ENCODE assay signal across 21 cellular contexts in the genomic region with DNA sequence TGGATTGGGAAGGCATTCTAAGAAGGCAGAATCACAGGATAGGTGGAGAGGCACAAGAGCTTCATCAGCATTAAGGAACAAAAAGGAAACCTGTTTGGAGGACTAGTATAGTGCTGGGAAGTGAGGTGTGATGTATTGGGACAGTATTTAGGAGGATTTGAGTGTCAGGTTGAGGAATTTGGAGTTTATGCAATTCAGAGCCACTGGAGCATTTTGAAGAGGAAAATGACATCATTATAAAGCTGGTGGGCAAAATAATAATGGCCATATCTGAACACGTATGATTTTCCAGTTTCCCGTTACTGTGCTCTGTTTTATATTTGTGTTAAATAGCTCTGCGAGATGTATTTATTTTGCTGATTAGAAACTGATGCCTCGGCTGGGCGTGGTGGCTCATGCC. TPM values are rescaled to one million over a fixed set of nuclear protein-coding genes. Genes with fewer than 3 reads are reported as not detected.
DNase-seq lines count a peak whose midpoint lies in the region; ATAC-seq, FAIRE-seq and TF ChIP-seq lines count a peak whose summit lies in the region.
"Had no signal": no experiment of that assay in that cellular context is flagged by ENCODE, and none has a peak within 500 bp of the region (broad histone marks: within the 10 kb centered on the region; RNA-seq: fewer than 3 reads in every experiment).

No MANE protein-coding gene starts in this region.

- CTCF ChIA-PET in HepG2 (lab: Yijun Ruan, JAX; ENCODE audit: low intra/inter-chr PET ratio, low total read pairs) = no interaction called here
- CTCF ChIA-PET in PC-3 (lab: Charles Lee) = no interaction called here

- H3F3A ChIP-seq in GM23338 (replicated peaks; ENCODE audit: low read depth) (no peaks in the 10 kb centered on the region), PC-3 (ENCODE audit: low read length, unreplicated experiment) (no peaks in the 10 kb centered on the region)

- peak overlapping the region; percentile 86 for H3K27ac Mint-ChIP-seq in T-helper 17 cell
- peak overlapping the region in 2 of 3 experiments; percentile 6 to 38 for H3K27ac Mint-ChIP-seq in nephron
- no peak overlapping the region for H3K27ac Mint-ChIP-seq in GM23338
- H3K27ac Mint-ChIP-seq: B cell had no signal

- H3K27ac ChIP-seq in HepG2 (ENCODE audit: extremely low read length, insufficient read depth, low read length) (no peak overlapping the region), right lobe of liver (no peak overlapping the region), GM23338 (ENCODE audit: low read depth) (no peak overlapping the region), PC-3 (ENCODE audit: low read length) (no peak overlapping the region), vagina (no peak overlapping the region)
- H3K27ac ChIP-seq: GM23248, HL-60 had no signal

- ATAC-seq in HepG2 = no peak
- ATAC-seq in right lobe of liver = no peak
- no peak for ATAC-seq in T-helper 17 cell
- no peak for ATAC-seq in GM23338
- no peak for ATAC-seq in PC-3

- no peak for TF ChIP-seq POLR2A in HepG2 (IDR thresholded peaks at IDR 0.05; ENCODE audit: insufficient read depth in 1 of 2, low read depth in 2 of 2, low read length in 2 of 2)
- no peak for TF ChIP-seq POLR2A in right lobe of liver (IDR thresholded peaks at IDR 0.05)
- no peak for TF ChIP-seq POLR2A in vagina (IDR thresholded peaks at IDR 0.05)

- H3K79me2 ChIP-seq in HepG2 (ENCODE audit: insufficient read depth, low read length) (no peaks in the 10 kb centered on the region), GM23338 (replicated peaks; ENCODE audit: insufficient read depth) (0 out of 2 replicates have a peak, but pooled peaks cover 4% of the 10 kb centered on the region), PC-3 (ENCODE audit: low read length) (no peaks in the 10 kb centered on the region)

- TF ChIP-seq CTCF in HepG2 (CRISPR knock-in tag; IDR thresholded peaks at IDR 0.05) (no peak), right lobe of liver (IDR thresholded peaks at IDR 0.05) (no peak), nephron (IDR thresholded peaks at IDR 0.05; ENCODE audit: unreplicated experiment in 3 of 3) (no peak), GM23338 (conservative IDR thresholded peaks at IDR 0.05; ENCODE audit: low read depth in 2 of 2) (no peak), PC-3 (conservative IDR thresholded peaks at IDR 0.05; ENCODE audit: low read depth, low read length) (no peak), vagina (IDR thresholded peaks at IDR 0.05) (no peak)

- H2AFZ ChIP-seq in HepG2 (ENCODE audit: low read length) (no peak overlapping the region), GM23338 (no peak overlapping the region), PC-3 (ENCODE audit: low read length) (no peak overlapping the region)
- H2AFZ ChIP-seq: GM23248 had no signal

- H3K9me3 ChIP-seq in HepG2 (ENCODE audit: low read length) (no peaks in the 10 kb centered on the region), right lobe of liver (no peaks in the 10 kb centered on the region), T-helper 17 cell (ENCODE audit: control insufficient read depth, low read length, poor library complexity, severe bottlenecking) (no peaks in the 10 kb centered on the region), PC-3 (ENCODE audit: low read length) (no peaks in the 10 kb centered on the region), vagina (no peaks in the 10 kb centered on the region)
- H3K9me3 ChIP-seq: BLaER1 treated with 17β-estradiol and CSF1 and Interleukin-3, amounts not matched to agents 10 nM and 100 nM had no signal

- TF ChIP-seq EP300 in HepG2 (IDR thresholded peaks at IDR 0.05; ENCODE audit: low read depth in 2 of 2, low read length in 2 of 2) = no peak
- no peak for TF ChIP-seq EP300 in HepG2 (CRISPR knock-in tag; IDR thresholded peaks at IDR 0.05; ENCODE audit: borderline replicate concordance)

- DNase-seq in HepG2 (ENCODE audit: low spot score) (no peak), right lobe of liver (no peak), T-helper 17 cell (no peak), GM23338 (ENCODE audit: low spot score) (no peak), PC-3 (no peak), vagina (ENCODE audit: extremely low spot score in 2 of 2) (no peak)
- DNase-seq: CD8-positive, alpha-beta memory T cell; COR-L47; DMS 273 treated with DMSO at 0.1 percent for 48 hours; DMS53; GM23248; HCEC 1CT; IMR-90 had no signal

- H3K4me1 ChIP-seq in HepG2 (ENCODE audit: insufficient read depth, low read length) = peaks cover 26% of the 10 kb centered on the region
- H3K4me1 ChIP-seq in right lobe of liver = peaks cover 0 to 18% (median 4%) of the 10 kb centered on the region in 4 donors
- H3K4me1 ChIP-seq in GM23338 (ENCODE audit: insufficient read depth) = no peaks in the 10 kb centered on the region
- peaks cover 14% of the 10 kb centered on the region for H3K4me1 ChIP-seq in PC-3 (ENCODE audit: insufficient read depth, low read length)
- peaks cover 19% of the 10 kb centered on the region for H3K4me1 ChIP-seq in vagina

- H3K27me3 ChIP-seq in HepG2 (ENCODE audit: control insufficient read depth in 1 of 2, insufficient read depth in 2 of 2, low read length in 2 of 2) (no peaks in the 10 kb centered on the region), right lobe of liver (no peaks in the 10 kb centered on the region), GM23338 (ENCODE audit: insufficient read depth) (no peaks in the 10 kb centered on the region), PC-3 (ENCODE audit: low read length) (no peaks in the 10 kb centered on the region), vagina (no peaks in the 10 kb centered on the region)
- H3K27me3 ChIP-seq: BLaER1 treated with 17β-estradiol and CSF1 and Interleukin-3, amounts not matched to agents 10 nM and 100 nM had no signal

- POLR2A ChIA-PET in HepG2 (lab: Yijun Ruan, JAX) (no interaction called here), PC-3 (lab: Charles Lee; ENCODE audit: unreplicated experiment) (no interaction called here)

- H3K9me3 Mint-ChIP-seq in nephron (no peaks in the 10 kb centered on the region), GM23338 (no peaks in the 10 kb centered on the region)
- H3K9me3 Mint-ChIP-seq: CD8-positive, alpha-beta memory T cell had no signal

- H3K27me3 Mint-ChIP-seq in T-helper 17 cell (no peaks in the 10 kb centered on the region), nephron (ENCODE audit: low read depth) (no peaks in the 10 kb centered on the region), GM23338 (ENCODE audit: insufficient read depth, low read depth, poor library complexity) (peaks cover 3% of the 10 kb centered on the region)
- H3K27me3 Mint-ChIP-seq: B cell; CD8-positive, alpha-beta memory T cell had no signal

- H3K4me2 ChIP-seq in HepG2 (ENCODE audit: low read depth, low read length) (no peak overlapping the region), GM23338 (no peak overlapping the region), PC-3 (ENCODE audit: low read length) (no peak overlapping the region)
- H3K4me2 ChIP-seq: BLaER1 treated with 17β-estradiol and CSF1 and Interleukin-3, amounts not matched to agents 10 nM and 100 nM had no signal

- no peak overlapping the region for H3K4me3 ChIP-seq in HepG2 (replicated peaks in 1 of 3; ENCODE audit: insufficient read depth in 1 of 3, low read depth in 2 of 3, low read length in 3 of 3)
- H3K4me3 ChIP-seq in right lobe of liver = no peak overlapping the region
- H3K4me3 ChIP-seq in GM23338 = no peak overlapping the region
- H3K4me3 ChIP-seq in PC-3 (ENCODE audit: low read length) = no peak overlapping the region
- no peak overlapping the region for H3K4me3 ChIP-seq in vagina
- H3K4me3 ChIP-seq: BLaER1 treated with 17β-estradiol and CSF1 and Interleukin-3, amounts not matched to agents 10 nM and 100 nM; GM23248 had no signal

- in situ Hi-C loops in HepG2 (cut with HindIII; ENCODE audit: extremely low pct_ligation_motif_present, low pct_unique_long_range_greater_than_20kb) = no loop called here

- BruUV-seq in HepG2 (replicated peaks; lab: Mats Ljungman, UMichigan) (no TSS peak), PC-3 (replicated peaks; lab: Mats Ljungman, UMichigan) (no TSS peak)

- no peaks in the 10 kb centered on the region for H4K20me1 ChIP-seq in HepG2 (ENCODE audit: insufficient read depth, low read length)
- H4K20me1 ChIP-seq in GM23338 (replicated peaks; ENCODE audit: insufficient read depth) = 0 out of 2 replicates have a peak, but pooled peaks cover 5% of the 10 kb centered on the region
- no peaks in the 10 kb centered on the region for H4K20me1 ChIP-seq in PC-3 (ENCODE audit: low read length)

- H3K9me2 ChIP-seq in GM23338 (ENCODE audit: insufficient read depth) (no peaks in the 10 kb centered on the region), PC-3 (replicated peaks; ENCODE audit: low read length) (no peaks in the 10 kb centered on the region)

- 98% methylated on average over 5 of the region's 5 CpGs for WGBS in HepG2 (ENCODE audit: low lambda C conversion rate)
- 82% methylated on average over 5 of the region's 5 CpGs for WGBS in right lobe of liver (ENCODE audit: insufficient coverage, low coverage, low lambda C conversion rate, missing lambda C conversion rate)

- no peak for TF ChIP-seq RAD21 in HepG2 (CRISPR knock-in tag; IDR thresholded peaks at IDR 0.05)

- peaks cover 34 to 88% of the 10 kb centered on the region in 2 experiments for H3K36me3 ChIP-seq in HepG2 (replicated peaks in 1 of 2; ENCODE audit: control insufficient read depth in 1 of 2, insufficient read depth in 2 of 2, low read length in 2 of 2)
- peaks cover 0 to 67% (median 26%) of the 10 kb centered on the region in 4 donors for H3K36me3 ChIP-seq in right lobe of liver
- peaks cover 47% of the 10 kb centered on the region for H3K36me3 ChIP-seq in GM23338 (ENCODE audit: insufficient read depth)
- peaks cover 62% of the 10 kb centered on the region for H3K36me3 ChIP-seq in PC-3 (ENCODE audit: low read depth, low read length)
- H3K36me3 ChIP-seq in vagina = peaks cover 0 to 58% of the 10 kb centered on the region in 2 donors

- peaks cover 10% of the 10 kb centered on the region for H3K4me1 Mint-ChIP-seq in T-helper 17 cell
- peaks cover 37% of the 10 kb centered on the region for H3K4me1 Mint-ChIP-seq in nephron
- H3K4me1 Mint-ChIP-seq in GM23338 = no peaks in the 10 kb centered on the region
- H3K4me1 Mint-ChIP-seq: B cell had no signal

- H3K36me3 Mint-ChIP-seq in T-helper 17 cell (ENCODE audit: low read depth) = peaks cover 10% of the 10 kb centered on the region
- peaks cover 73% of the 10 kb centered on the region for H3K36me3 Mint-ChIP-seq in nephron (ENCODE audit: low read depth)
- peaks cover 78% of the 10 kb centered on the region for H3K36me3 Mint-ChIP-seq in GM23338 (ENCODE audit: low read depth)

- intact Hi-C loops in HepG2 (cut with micrococcal nuclease; ENCODE audit: unreplicated experiment) = no loop called here
- intact Hi-C loops in right lobe of liver (cut with DNase I) = no loop called here
- intact Hi-C loops in PC-3 (cut with micrococcal nuclease) = no loop called here
- intact Hi-C loops in vagina (cut with DNase I) = no loop called here

- H3K9ac ChIP-seq in HepG2 (ENCODE audit: insufficient read depth, low read depth, low read length) (no peak overlapping the region), PC-3 (ENCODE audit: low read length) (no peak overlapping the region)
- H3K9ac ChIP-seq: BLaER1 treated with 17β-estradiol and CSF1 and Interleukin-3, amounts not matched to agents 10 nM and 100 nM; GM23248 had no signal

- FAIRE-seq in HepG2 (lab: Jason Lieb, UNC) = no peak
- FAIRE-seq: G401.6, GM12891, GM19239, H54 had no signal

- H3K4me3 Mint-ChIP-seq in T-helper 17 cell = peak overlapping the region; percentile 21
- no peak overlapping the region for H3K4me3 Mint-ChIP-seq in nephron
- no peak overlapping the region for H3K4me3 Mint-ChIP-seq in GM23338
- H3K4me3 Mint-ChIP-seq: B cell; CD8-positive, alpha-beta memory T cell had no signal

RNA-seq across cellular contexts. Expression of a gene that starts 14.2 kb away (rescaled TPM):
- total RNA-seq in HepG2 (2016; rRNA removed; fragmentation: Illumina TruSeq; extraction: Trizol) = 66.7 and 86.0 TPM in 2 replicates
- total RNA-seq in HepG2 (2016; cell fraction: cytosol; rRNA removed; fragmentation: Illumina TruSeq; extraction: Trizol; ENCODE audit: low read depth) = 30.8 and 32.0 TPM in 2 replicates
- 74.9 and 86.0 TPM in 2 replicates for total RNA-seq in HepG2 (2016; cell fraction: insoluble cytoplasmic fraction; rRNA removed; fragmentation: Illumina TruSeq; extraction: Trizol)
- 50.4 and 54.3 TPM in 2 replicates for total RNA-seq in HepG2 (2016; cell fraction: membrane; rRNA removed; fragmentation: Illumina TruSeq; extraction: Trizol)
- 91.1 and 92.0 TPM in 2 replicates for total RNA-seq in HepG2 (2016; cell fraction: nucleus; rRNA removed; fragmentation: Illumina TruSeq; extraction: Trizol)
- polyA plus RNA-seq in HepG2 (2011; rRNA removed) = 18.7 and 23.1 TPM in 2 replicates
- 10.1 and 15.3 TPM in 2 replicates for polyA plus RNA-seq in HepG2 (2011; cell fraction: cytosol; rRNA removed)
- polyA plus RNA-seq in HepG2 (2011; cell fraction: nucleus; rRNA removed) = 20.9 and 31.1 TPM in 2 replicates
- polyA plus RNA-seq in HepG2 (2012) = 27.5 and 36.0 TPM in 2 replicates
- 19.8 and 21.6 TPM in 2 replicates for polyA plus RNA-seq in HepG2 (2016; cell fraction: cytosol; fragmentation: Illumina TruSeq; extraction: Trizol; ENCODE audit: low read depth)
- 63.1 and 68.5 TPM in 2 replicates for polyA plus RNA-seq in HepG2 (2016; cell fraction: insoluble cytoplasmic fraction; fragmentation: Illumina TruSeq; extraction: Trizol; ENCODE audit: low read depth)
- 22.7 and 26.9 TPM in 2 replicates for polyA plus RNA-seq in HepG2 (2016; cell fraction: membrane; fragmentation: Illumina TruSeq; extraction: Trizol; ENCODE audit: low read depth)
- 87.8 and 109 TPM in 2 replicates for polyA plus RNA-seq in HepG2 (2016; cell fraction: nucleus; fragmentation: Illumina TruSeq; extraction: Trizol; ENCODE audit: insufficient read depth, low read depth)
- polyA minus RNA-seq in HepG2 (2011; rRNA and poly(A)+ RNA removed; ENCODE audit: low replicate concordance) = 4.9 and 6.3 TPM in 2 replicates
- 8.4 and 9.1 TPM in 2 replicates for polyA minus RNA-seq in HepG2 (2011; cell fraction: cytosol; rRNA and poly(A)+ RNA removed)
- 107 and 108 TPM in 2 replicates for polyA minus RNA-seq in HepG2 (2011; cell fraction: nucleus; rRNA and poly(A)+ RNA removed)
- 10 to 100 TPM in 5 of 6 experiments, 1 to 10 TPM in 1; 9.8 to 15.9 (median 11.7) TPM for total RNA-seq in right lobe of liver
- total RNA-seq in T-helper 17 cell = 10 to 100 TPM; 30.9 to 55.4 TPM
- total RNA-seq in GM23338 (2014; rRNA removed; shearing (Covaris generic)) = 18.0 and 25.3 TPM in 2 replicates
- 23.1 and 33.0 TPM in 2 replicates for polyA plus RNA-seq in GM23338 (2016; fragmentation: Nextera tagmentation; extraction: Ambion mirVana)
- 23.3 and 29.0 TPM in 2 replicates for total RNA-seq in PC-3 (2014; rRNA removed)
- total RNA-seq in vagina = 11.3 TPM

RNA-seq across cellular contexts. Expression of a gene that starts 14.3 kb away (rescaled TPM):
- 66.9 and 95.1 TPM in 2 replicates for total RNA-seq in HepG2 (2016; rRNA removed; fragmentation: Illumina TruSeq; extraction: Trizol)
- total RNA-seq in HepG2 (2016; cell fraction: cytosol; rRNA removed; fragmentation: Illumina TruSeq; extraction: Trizol; ENCODE audit: low read depth) = 7.5 and 9.0 TPM in 2 replicates
- total RNA-seq in HepG2 (2016; cell fraction: insoluble cytoplasmic fraction; rRNA removed; fragmentation: Illumina TruSeq; extraction: Trizol) = 68.6 and 90.2 TPM in 2 replicates
- 13.8 and 18.1 TPM in 2 replicates for total RNA-seq in HepG2 (2016; cell fraction: membrane; rRNA removed; fragmentation: Illumina TruSeq; extraction: Trizol)
- 67.2 and 79.2 TPM in 2 replicates for total RNA-seq in HepG2 (2016; cell fraction: nucleus; rRNA removed; fragmentation: Illumina TruSeq; extraction: Trizol)
- 5.7 and 7.3 TPM in 2 replicates for polyA plus RNA-seq in HepG2 (2011; rRNA removed)
- 1.7 and 2.7 TPM in 2 replicates for polyA plus RNA-seq in HepG2 (2011; cell fraction: cytosol; rRNA removed)
- 2.5 and 5.8 TPM in 2 replicates for polyA plus RNA-seq in HepG2 (2011; cell fraction: nucleus; rRNA removed)
- polyA plus RNA-seq in HepG2 (2012) = 34.6 and 44.9 TPM in 2 replicates
- 1.00 and 1.2 TPM in 2 replicates for polyA plus RNA-seq in HepG2 (2016; cell fraction: cytosol; fragmentation: Illumina TruSeq; extraction: Trizol; ENCODE audit: low read depth)
- 69.7 and 73.1 TPM in 2 replicates for polyA plus RNA-seq in HepG2 (2016; cell fraction: insoluble cytoplasmic fraction; fragmentation: Illumina TruSeq; extraction: Trizol; ENCODE audit: low read depth)
- 3.0 and 3.7 TPM in 2 replicates for polyA plus RNA-seq in HepG2 (2016; cell fraction: membrane; fragmentation: Illumina TruSeq; extraction: Trizol; ENCODE audit: low read depth)
- polyA plus RNA-seq in HepG2 (2016; cell fraction: nucleus; fragmentation: Illumina TruSeq; extraction: Trizol; ENCODE audit: insufficient read depth, low read depth) = 61.2 and 66.0 TPM in 2 replicates
- polyA minus RNA-seq in HepG2 (2011; rRNA and poly(A)+ RNA removed; ENCODE audit: low replicate concordance) = 0.32 and 0.37 TPM in 2 replicates
- 10.5 and 11.4 TPM in 2 replicates for polyA minus RNA-seq in HepG2 (2011; cell fraction: cytosol; rRNA and poly(A)+ RNA removed)
- 47.6 and 49.1 TPM in 2 replicates for polyA minus RNA-seq in HepG2 (2011; cell fraction: nucleus; rRNA and poly(A)+ RNA removed)
- total RNA-seq in right lobe of liver = 1 to 10 TPM; 4.4 to 8.9 (median 6.9) TPM
- 1 to 10 TPM; 8.3 to 9.6 TPM for total RNA-seq in T-helper 17 cell
- total RNA-seq in GM23338 (2014; rRNA removed; shearing (Covaris generic)) = 20.5 and 21.9 TPM in 2 replicates
- polyA plus RNA-seq in GM23338 (2016; fragmentation: Nextera tagmentation; extraction: Ambion mirVana) = 65.0 and 71.7 TPM in 2 replicates
- 13.7 and 18.7 TPM in 2 replicates for total RNA-seq in PC-3 (2014; rRNA removed)
- 14.0 TPM for total RNA-seq in vagina
